Comparison of ENCODE assay signal across 25 cellular contexts in genomic region chrX:110396777-110397176, GRCh38. TPM values are rescaled to one million over a fixed set of nuclear protein-coding genes. Genes with fewer than 3 reads are reported as not detected.
DNase-seq lines count a peak whose midpoint lies in the region; ATAC-seq and TF ChIP-seq lines count a peak whose summit lies in the region.
"Had no signal": no experiment of that assay in that cellular context is flagged by ENCODE, and none has a peak within 500 bp of the region (broad histone marks: within the 10 kb centered on the region; RNA-seq: fewer than 3 reads in every experiment).

No MANE protein-coding gene starts in this region.

- H3K36me3 Mint-ChIP-seq in Caco-2 (ENCODE audit: insufficient read depth, unreplicated experiment) (no peaks in the 10 kb centered on the region), WTC11 (no peaks in the 10 kb centered on the region)
- H3K36me3 Mint-ChIP-seq: activated CD4-positive, alpha-beta memory T cell treated with anti-CD3 and anti-CD28 coated beads for 36 hours; CD8-positive, alpha-beta T cell; memory B cell had no signal

- H3K27ac Mint-ChIP-seq in Caco-2 (ENCODE audit: unreplicated experiment) (peak overlapping the region; percentile 79), WTC11 (no peak overlapping the region)
- H3K27ac Mint-ChIP-seq: activated CD4-positive, alpha-beta memory T cell treated with anti-CD3 and anti-CD28 coated beads for 36 hours; CD8-positive, alpha-beta T cell; dendritic cell treated with granulocyte-macrophage colony-stimulating factor and Interleukin-4, amounts not matched to agents 40 ng/mL and 50 ng/mL, for 4 days; H9; memory B cell; T-helper 2 cell treated with Interferon-gamma antibody and Interleukin-4, amounts not matched to agents 5 μg/mL and 100 μg/mL, for 36 hours had no signal

- CTCF ChIA-PET in Caco-2 (lab: Charles Lee) = no interaction called here
- CTCF ChIA-PET in WTC11 (lab: Charles Lee) = no interaction called here

- no peak for DNase-seq in Caco-2
- peak; percentile 79 for DNase-seq in NCI-H748 (lab: John Stamatoyannopoulos, UW; ENCODE audit: unreplicated experiment)
- peak; percentile 63 for DNase-seq in epithelial cell of esophagus (ENCODE audit: low read depth)
- DNase-seq in psoas muscle = no peak
- no peak for DNase-seq in activated T-cell treated with anti-CD3 and anti-CD28 coated beads for 4 hours
- no peak for DNase-seq in midbrain (lab: John Stamatoyannopoulos, UW)
- no peak for DNase-seq in WTC11 (ENCODE audit: low spot score)
- DNase-seq: ACHN; activated CD4-positive, alpha-beta memory T cell treated with anti-CD3 and anti-CD28 coated beads for 36 hours; activated CD4-positive, alpha-beta T cell treated with anti-CD3 and anti-CD28 coated beads for 1 hour; activated naive CD4-positive, alpha-beta T cell; BE2C; CD8-positive, alpha-beta T cell; DMS153; H9; IMR-90; NCI-H1048; NCI-H187; NCI-H510A treated with DMSO at 0.1 percent for 48 hours; nephron progenitor cell; SHP77; stimulated activated naive CD4-positive, alpha-beta T cell had no signal

- no TSS peak for BruUV-seq in Caco-2 (replicated peaks; lab: Mats Ljungman, UMichigan)

- intact Hi-C loops in Caco-2 (cut with micrococcal nuclease; ENCODE audit: unreplicated experiment) = loop anchor here (2.0 kb wide), 1 partner anchor 78 kb away; the partner anchor contains the start of gene AMMECR1
- intact Hi-C loops in psoas muscle (cut with DNase I) = no loop called here

- no peak overlapping the region for H3K27ac ChIP-seq in psoas muscle

- H3K4me3 ChIP-seq in Caco-2 (ENCODE audit: low read depth, low read length) = no peak overlapping the region
- H3K4me3 ChIP-seq in epithelial cell of esophagus (ENCODE audit: low read length) = no peak overlapping the region
- H3K4me3 ChIP-seq in psoas muscle = no peak overlapping the region

- 43 to 53% (median 47%) methylated on average over 4 of the region's 4 CpGs for WGBS in psoas muscle, 3 donors

- ATAC-seq in psoas muscle (peak; percentile 38 to 66 (median 60)), WTC11 (no peak)
- ATAC-seq: CD8-positive, alpha-beta T cell had no signal

- H3K9me3 Mint-ChIP-seq in Caco-2 (ENCODE audit: unreplicated experiment) = no peaks in the 10 kb centered on the region
- no peaks in the 10 kb centered on the region for H3K9me3 Mint-ChIP-seq in WTC11
- H3K9me3 Mint-ChIP-seq: activated CD4-positive, alpha-beta memory T cell treated with anti-CD3 and anti-CD28 coated beads for 36 hours; CD8-positive, alpha-beta T cell; dendritic cell treated with granulocyte-macrophage colony-stimulating factor and Interleukin-4, amounts not matched to agents 40 ng/mL and 50 ng/mL, for 4 days; H9; memory B cell; nephron progenitor cell; T-helper 2 cell treated with Interferon-gamma antibody and Interleukin-4, amounts not matched to agents 5 μg/mL and 100 μg/mL, for 36 hours had no signal

- H3K9me3 ChIP-seq in Caco-2 (no peaks in the 10 kb centered on the region), psoas muscle (no peaks in the 10 kb centered on the region)
- H3K9me3 ChIP-seq: BE2C had no signal

- TF ChIP-seq CTCF in Caco-2 (IDR thresholded peaks at IDR 0.05; ENCODE audit: insufficient read depth in 1 of 2, low read depth in 1 of 2, low read length in 1 of 2, severe bottlenecking in 1 of 2, unreplicated experiment in 1 of 2) (no peak), epithelial cell of esophagus (IDR thresholded peaks at IDR 0.05; ENCODE audit: insufficient read depth, low read depth, low read length, missing control alignments) (no peak), psoas muscle (IDR thresholded peaks at IDR 0.05) (no peak), WTC11 (IDR thresholded peaks at IDR 0.05) (no peak)

- no peak overlapping the region for H3K4me3 Mint-ChIP-seq in Caco-2 (ENCODE audit: unreplicated experiment)
- H3K4me3 Mint-ChIP-seq in WTC11 = no peak overlapping the region
- H3K4me3 Mint-ChIP-seq: activated CD4-positive, alpha-beta memory T cell treated with anti-CD3 and anti-CD28 coated beads for 36 hours; CD8-positive, alpha-beta T cell; dendritic cell treated with granulocyte-macrophage colony-stimulating factor and Interleukin-4, amounts not matched to agents 40 ng/mL and 50 ng/mL, for 4 days; H9; memory B cell; nephron progenitor cell; T-helper 2 cell treated with Interferon-gamma antibody and Interleukin-4, amounts not matched to agents 5 μg/mL and 100 μg/mL, for 36 hours had no signal

- H3K36me3 ChIP-seq in Caco-2 (ENCODE audit: control insufficient read depth, insufficient read depth, low read length) (no peaks in the 10 kb centered on the region), psoas muscle (ENCODE audit: insufficient read depth in 1 of 2, low read depth in 1 of 2) (no peaks in the 10 kb centered on the region)
- H3K36me3 ChIP-seq: BE2C had no signal

- no peaks in the 10 kb centered on the region for H3K4me1 ChIP-seq in Caco-2
- peaks cover 3% of the 10 kb centered on the region for H3K4me1 ChIP-seq in psoas muscle
- H3K4me1 ChIP-seq: BE2C had no signal

- H3K4me1 Mint-ChIP-seq in Caco-2 (ENCODE audit: low read depth, unreplicated experiment) (peaks cover 11% of the 10 kb centered on the region), WTC11 (peaks cover 24% of the 10 kb centered on the region)
- H3K4me1 Mint-ChIP-seq: memory B cell had no signal

- H3K27me3 Mint-ChIP-seq in Caco-2 (ENCODE audit: insufficient read depth, unreplicated experiment) (no peaks in the 10 kb centered on the region), WTC11 (ENCODE audit: low read depth) (no peaks in the 10 kb centered on the region)
- H3K27me3 Mint-ChIP-seq: activated CD4-positive, alpha-beta memory T cell treated with anti-CD3 and anti-CD28 coated beads for 36 hours; dendritic cell treated with granulocyte-macrophage colony-stimulating factor and Interleukin-4, amounts not matched to agents 40 ng/mL and 50 ng/mL, for 4 days had no signal

- no peaks in the 10 kb centered on the region for H3K27me3 ChIP-seq in Caco-2 (replicated peaks; ENCODE audit: control insufficient read depth, insufficient read depth, low read length)
- H3K27me3 ChIP-seq in psoas muscle (ENCODE audit: insufficient read depth in 3 of 3, low read length in 2 of 3) = peaks cover 0 to 26% (median 0%) of the 10 kb centered on the region in 3 donors
- H3K27me3 ChIP-seq: BE2C had no signal

- POLR2A ChIA-PET in Caco-2 (lab: Charles Lee) (interaction anchor here (1.3 kb wide), 1 partner anchor 14 kb away, joined by 4 read pairs; no protein-coding TSS in a partner anchor), WTC11 (lab: Charles Lee) (no interaction called here)

TF ChIP-seq in WTC11, 78 proteins besides CTCF, POLR2A, EP300 and RAD21:
- TF ChIP-seq CREB1 (CRISPR knock-in tag; IDR thresholded peaks at IDR 0.05) = no peak
- TF ChIP-seq ZBTB43 (CRISPR knock-in tag; IDR thresholded peaks at IDR 0.05) = no peak
- no peak for TF ChIP-seq PRRX2 (CRISPR knock-in tag; IDR thresholded peaks at IDR 0.05)
- TF ChIP-seq FOXJ3 (CRISPR knock-in tag; IDR thresholded peaks at IDR 0.05; ENCODE audit: borderline replicate concordance) = no peak
- no peak for TF ChIP-seq SMAD3 (CRISPR knock-in tag; IDR thresholded peaks at IDR 0.05; ENCODE audit: borderline replicate concordance)
- TF ChIP-seq HMGA2 (CRISPR knock-in tag; IDR thresholded peaks at IDR 0.05) = no peak
- TF ChIP-seq MYBL2 (CRISPR knock-in tag; IDR thresholded peaks at IDR 0.05) = no peak
- TF ChIP-seq ZNF138 (CRISPR knock-in tag; conservative IDR thresholded peaks at IDR 0.05) = no peak
- TF ChIP-seq FOXK1 (CRISPR knock-in tag; IDR thresholded peaks at IDR 0.05) = no peak
- TF ChIP-seq GTF2I (CRISPR knock-in tag; conservative IDR thresholded peaks at IDR 0.05) = no peak
- TF ChIP-seq CDX4 (CRISPR knock-in tag; IDR thresholded peaks at IDR 0.05; ENCODE audit: borderline replicate concordance) = no peak
- no peak for TF ChIP-seq TEAD4 (CRISPR knock-in tag; IDR thresholded peaks at IDR 0.05)
- no peak for TF ChIP-seq NFYB (CRISPR knock-in tag; conservative IDR thresholded peaks at IDR 0.05; ENCODE audit: low read depth)
- TF ChIP-seq FOXP1 (CRISPR knock-in tag; IDR thresholded peaks at IDR 0.05; ENCODE audit: borderline replicate concordance) = no peak
- TF ChIP-seq NFE2L1 (CRISPR knock-in tag; IDR thresholded peaks at IDR 0.05) = no peak
- TF ChIP-seq ZNF232 (CRISPR knock-in tag; IDR thresholded peaks at IDR 0.05) = no peak
TF ChIP-seq in WTC11: peak in this region for 0.

RNA-seq across cellular contexts. Expression of gene RTL9, which starts 38.1 kb away (rescaled TPM):
- 0.09 and 0.26 TPM in 2 replicates for total RNA-seq in Caco-2 (2022)
- total RNA-seq in psoas muscle = under 1 TPM; 0.07 to 0.64 (median 0.16) TPM
- polyA plus RNA-seq in psoas muscle = under 1 TPM in 2 of 3 donors, not detected in 1; 0.03 to 0.06 TPM
- 0.07 to 0.24 TPM (median 0.11 TPM) in 3 replicates for total RNA-seq in WTC11 (2021)
- total RNA-seq: CD8-positive, alpha-beta T cell had no signal

Comparison
In these comparisons a context has a peak if more than half of its experiments do, and no peak if none do; other contexts are left out.
1. DNase-seq: peak in NCI-H748 (single experiment) and epithelial cell of esophagus (single experiment); none in Caco-2 (0 of 2), psoas muscle (0 of 2), activated T-cell treated with anti-CD3 and anti-CD28 coated beads for 4 hours (single experiment), midbrain (single experiment) and WTC11 (single experiment).